ENCODE assay signal across 9 cellular contexts in genomic region chr12:92034858-92035401, GRCh38.
DNase-seq lines count a peak whose midpoint lies in the region; ATAC-seq, FAIRE-seq and TF ChIP-seq lines count a peak whose summit lies in the region.
"Had no signal": no experiment of that assay in that cellular context is flagged by ENCODE, and none has a peak within 500 bp of the region (broad histone marks: within the 10 kb centered on the region; RNA-seq: fewer than 3 reads in every experiment).

No MANE protein-coding gene starts in this region.

- H3K27me3 ChIP-seq in ACC112 (ENCODE audit: insufficient read depth, low read length) (no peaks in the 10 kb centered on the region), endothelial cell of umbilical vein (ENCODE audit: control insufficient read depth in 2 of 2, insufficient read depth in 2 of 2, low read length in 2 of 2) (no peaks in the 10 kb centered on the region), thyroid gland (no peaks in the 10 kb centered on the region)

- H3K4me1 ChIP-seq in ACC112 (ENCODE audit: control insufficient read depth, insufficient read depth, low read length, unreplicated experiment) (peaks cover 31% of the 10 kb centered on the region), endothelial cell of umbilical vein (ENCODE audit: control insufficient read depth, extremely low read depth, insufficient read depth, low read length) (peaks cover 17% of the 10 kb centered on the region), thyroid gland (peaks cover 0 to 9% of the 10 kb centered on the region in 2 donors)

- no peaks in the 10 kb centered on the region for H3K36me3 ChIP-seq in ACC112 (ENCODE audit: insufficient read depth, low read length)
- no peaks in the 10 kb centered on the region for H3K36me3 ChIP-seq in endothelial cell of umbilical vein (ENCODE audit: control insufficient read depth in 2 of 2, extremely low read depth in 1 of 2, insufficient read depth in 2 of 2, low read length in 2 of 2)
- no peaks in the 10 kb centered on the region for H3K36me3 ChIP-seq in thyroid gland

- peak; percentile 87 for FAIRE-seq in endothelial cell of umbilical vein (lab: Jason Lieb, UNC)

- dilution Hi-C loops in endothelial cell of umbilical vein (cut with MboI; ENCODE audit: extremely low pct_ligation_motif_present, low sequenced_read_pairs), result no loop called here

- intact Hi-C loops in activated CD4-positive, alpha-beta memory T cell treated with anti-CD3 and anti-CD28 coated beads for 36 hours (cut with micrococcal nuclease), result loop anchor here (1.0 to 5.0 kb wide), 3 partner anchors 9 to 367 kb away; partner anchors contain the start of gene BTG1
- intact Hi-C loops in endothelial cell of umbilical vein (cut with micrococcal nuclease), result loop anchor here (1.0 kb wide), 1 partner anchor 45 kb away; no protein-coding TSS in a partner anchor
- intact Hi-C loops in natural killer cell (cut with micrococcal nuclease), result loop anchor here (2.0 to 5.0 kb wide), 4 partner anchors 110 to 367 kb away; partner anchors contain the start of gene BTG1
- intact Hi-C loops in thyroid gland (cut with DNase I), result no loop called here

- H3K79me2 ChIP-seq in ACC112 (ENCODE audit: control insufficient read depth, insufficient read depth, low read length, unreplicated experiment), result no peaks in the 10 kb centered on the region
- H3K79me2 ChIP-seq in endothelial cell of umbilical vein (ENCODE audit: control insufficient read depth, insufficient read depth, low read length), result no peaks in the 10 kb centered on the region

- no peaks in the 10 kb centered on the region for H4K20me1 ChIP-seq in endothelial cell of umbilical vein (replicated peaks; ENCODE audit: control insufficient read depth, extremely low read depth, insufficient read depth, low read length)

- H3K27ac ChIP-seq in ACC112 (ENCODE audit: low read depth, low read length) (0 out of 2 replicates have a peak overlapping the region, but pooled peaks have one; percentile 1), endothelial cell of umbilical vein (ENCODE audit: insufficient read depth, low read depth, low read length) (peak overlapping the region; percentile 22), thyroid gland (peak overlapping the region in 1 of 3 donors; percentile 12)
- H3K27ac ChIP-seq: HL-60 had no signal

- no TSS peak for BruUV-seq in endothelial cell of umbilical vein (replicated peaks; lab: Mats Ljungman, UMichigan)

- no peaks in the 10 kb centered on the region for H3K9me1 ChIP-seq in endothelial cell of umbilical vein (replicated peaks; ENCODE audit: control insufficient read depth, extremely low read depth, insufficient read depth, low read length)

- DNase-seq in NCI-H2171 (lab: John Stamatoyannopoulos, UW), result peak; percentile 98
- peak; percentile 66 for DNase-seq in activated CD4-positive, alpha-beta memory T cell treated with anti-CD3 and anti-CD28 coated beads for 36 hours
- peak; percentile 87 for DNase-seq in endothelial cell of umbilical vein (ENCODE audit: low read depth, low spot score)
- peak; percentile 26 for DNase-seq in natural killer cell
- DNase-seq in thyroid gland, result peak; percentile 15 to 42

- H3K9me3 ChIP-seq in endothelial cell of umbilical vein (replicated peaks; ENCODE audit: control insufficient read depth, insufficient read depth, low read length) (no peaks in the 10 kb centered on the region), thyroid gland (no peaks in the 10 kb centered on the region)

- H3K4me3 Mint-ChIP-seq in activated CD4-positive, alpha-beta memory T cell treated with anti-CD3 and anti-CD28 coated beads for 36 hours, result peak overlapping the region; percentile 84
- peak overlapping the region; percentile 96 for H3K4me3 Mint-ChIP-seq in natural killer cell

- CTCF ChIA-PET in activated CD4-positive, alpha-beta memory T cell treated with anti-CD3 and anti-CD28 coated beads for 36 hours (lab: Charles Lee), result no interaction called here
- CTCF ChIA-PET in endothelial cell of umbilical vein (lab: Charles Lee), result interaction anchor here (0.9 to 1.2 kb wide), 2 partner anchors 12 to 653 kb away, joined by 3 read pairs; no protein-coding TSS in a partner anchor

- H3K9me3 Mint-ChIP-seq in activated CD4-positive, alpha-beta memory T cell treated with anti-CD3 and anti-CD28 coated beads for 36 hours, result peaks cover 5% of the 10 kb centered on the region
- H3K9me3 Mint-ChIP-seq in natural killer cell, result peaks cover 2 to 3% of the 10 kb centered on the region in 2 donors

- peak overlapping the region; percentile 78 for H3K27ac Mint-ChIP-seq in activated CD4-positive, alpha-beta memory T cell treated with anti-CD3 and anti-CD28 coated beads for 36 hours
- H3K27ac Mint-ChIP-seq in natural killer cell, result peak overlapping the region; percentile 97 to 98

- no peaks in the 10 kb centered on the region for H3K27me3 Mint-ChIP-seq in activated CD4-positive, alpha-beta memory T cell treated with anti-CD3 and anti-CD28 coated beads for 36 hours
- H3K27me3 Mint-ChIP-seq in natural killer cell (ENCODE audit: low read depth in 2 of 2), result no peaks in the 10 kb centered on the region

- H2AFZ ChIP-seq in ACC112 (ENCODE audit: low read length, unreplicated experiment) (peak overlapping the region; percentile 28), endothelial cell of umbilical vein (ENCODE audit: low read depth, low read length) (peak overlapping the region; percentile 61)

- H3K9ac ChIP-seq in endothelial cell of umbilical vein (replicated peaks; ENCODE audit: extremely low read depth, insufficient read depth, low read length), result peak overlapping the region; percentile 12

- H3K36me3 Mint-ChIP-seq in activated CD4-positive, alpha-beta memory T cell treated with anti-CD3 and anti-CD28 coated beads for 36 hours, result peaks cover 5% of the 10 kb centered on the region
- no peaks in the 10 kb centered on the region for H3K36me3 Mint-ChIP-seq in natural killer cell

- 6 to 11% methylated on average over 10 of the region's 10 CpGs for WGBS in thyroid gland, 2 donors

- POLR2A ChIA-PET in activated CD4-positive, alpha-beta memory T cell treated with anti-CD3 and anti-CD28 coated beads for 36 hours (lab: Charles Lee), result interaction anchor here (1.6 kb wide), 1 partner anchor 111 kb away, joined by 8 read pairs; the partner anchor contains the start of gene BTG1
- POLR2A ChIA-PET in endothelial cell of umbilical vein (lab: Charles Lee), result interaction anchor here (0.6 to 1.7 kb wide), 2 partner anchors 110 to 207 kb away, joined by 3 to 10 read pairs; partner anchors contain the start of gene BTG1

- peak overlapping the region; percentile 58 for H3K4me2 ChIP-seq in endothelial cell of umbilical vein (ENCODE audit: insufficient read depth, low read length)

- H3K4me3 ChIP-seq in ACC112 (ENCODE audit: low read depth, low read length), result peak overlapping the region; percentile 49
- H3K4me3 ChIP-seq in endothelial cell of umbilical vein (replicated peaks in 1 of 3; ENCODE audit: insufficient read depth in 1 of 3, low read depth in 1 of 3, low read length in 3 of 3), result peak overlapping the region in 1 of 3 experiments; percentile 21
- H3K4me3 ChIP-seq in thyroid gland (replicated peaks in 1 of 3), result peak overlapping the region in 1 of 3 donors; percentile 9

- H3K4me1 Mint-ChIP-seq in activated CD4-positive, alpha-beta memory T cell treated with anti-CD3 and anti-CD28 coated beads for 36 hours (ENCODE audit: low read depth), result peaks cover 83% of the 10 kb centered on the region
- peaks cover 57 to 72% of the 10 kb centered on the region in 2 donors for H3K4me1 Mint-ChIP-seq in natural killer cell

- no peak for TF ChIP-seq CTCF in endothelial cell of umbilical vein (IDR thresholded peaks at IDR 0.05; ENCODE audit: extremely low read depth in 1 of 2, insufficient read depth in 1 of 2, low read depth in 1 of 2, low read length in 2 of 2)
- no peak for TF ChIP-seq CTCF in natural killer cell (IDR thresholded peaks at IDR 0.05)
- no peak for TF ChIP-seq CTCF in thyroid gland (IDR thresholded peaks at IDR 0.05)

- no peak for TF ChIP-seq POLR2A in endothelial cell of umbilical vein (IDR thresholded peaks at IDR 0.05; ENCODE audit: low read depth, low read length)
- peak in 1 of 2 donors; percentile 18 for TF ChIP-seq POLR2A in thyroid gland (IDR thresholded peaks at IDR 0.05)

- peak; percentile 51 for ATAC-seq in GM18508 (IDR thresholded peaks at IDR 0.05; ENCODE audit: insufficient read depth, unreplicated experiment)
- peak; percentile 68 for ATAC-seq in HG02943 (IDR thresholded peaks at IDR 0.05; ENCODE audit: low read depth, unreplicated experiment)
- peak; percentile 56 to 69 (median 58) for ATAC-seq in natural killer cell

TF ChIP-seq in endothelial cell of umbilical vein, 7 proteins besides CTCF, POLR2A, EP300 and RAD21:
- peak; percentile 89 for TF ChIP-seq MAX (IDR thresholded peaks at IDR 0.05; ENCODE audit: insufficient read depth, insufficient read length)
- no peak for TF ChIP-seq MYC (IDR thresholded peaks at IDR 0.05; ENCODE audit: low read depth, low read length)
TF ChIP-seq in endothelial cell of umbilical vein: peak in this region for 1.

Comparison
In these comparisons a context has a peak if more than half of its experiments do, and no peak if none do; other contexts are left out.
1. DNase-seq: peak in every context shown above with its lines; median percentile 98 in NCI-H2171; 87 in endothelial cell of umbilical vein; 66 in activated CD4-positive, alpha-beta memory T cell treated with anti-CD3 and anti-CD28 coated beads for 36 hours; 28 in thyroid gland; 26 in natural killer cell.